Comparison of ENCODE assay signal across 9 cellular contexts in genomic region chr11:125494601-125494986, GRCh38. TPM values are rescaled to one million over a fixed set of nuclear protein-coding genes. Genes with fewer than 3 reads are reported as not detected.
A peak's percentile ranks its signal among the peaks of the same experiment; 100 is the strongest.
DNase-seq lines count a peak whose midpoint lies in the region; ATAC-seq and TF ChIP-seq lines count a peak whose summit lies in the region.
"Had no signal": no experiment of that assay in that cellular context is flagged by ENCODE, and none has a peak within 500 bp of the region (broad histone marks: within the 10 kb centered on the region; RNA-seq: fewer than 3 reads in every experiment).

No MANE protein-coding gene starts in this region.

- peak overlapping the region; percentile 79 to 88 (median 83) for H3K4me3 ChIP-seq in fibroblast of lung (replicated peaks in 1 of 4; ENCODE audit: control extremely low read depth in 1 of 4, insufficient read depth in 1 of 4, low read depth in 3 of 4, low read length in 4 of 4)

- H3K27ac ChIP-seq in fibroblast of lung (ENCODE audit: insufficient read depth, low read length) = peak overlapping the region; percentile 62

- H3K4me1 Mint-ChIP-seq in T-cell = peaks cover 27 to 30% (median 30%) of the 10 kb centered on the region in 3 donors

- no peaks in the 10 kb centered on the region for H4K20me1 ChIP-seq in fibroblast of lung (ENCODE audit: control insufficient read depth, extremely low read depth, insufficient read depth, low read length)

- no peaks in the 10 kb centered on the region for H3K9me3 Mint-ChIP-seq in T-cell

- peaks cover 4% of the 10 kb centered on the region for H3K4me1 ChIP-seq in fibroblast of lung (ENCODE audit: control insufficient read depth, extremely low read depth, insufficient read depth, low read length)

- H3K27ac Mint-ChIP-seq in T-cell = peak overlapping the region in 1 of 2 donors; percentile 32

- in situ Hi-C loops in G401 (cut with HindIII; ENCODE audit: low sequenced_read_pairs) = no loop called here

- no peak for TF ChIP-seq CTCF in fibroblast of lung (conservative IDR thresholded peaks at IDR 0.05 in 1 of 2, IDR thresholded peaks at IDR 0.05 in 1 of 2; ENCODE audit: low read depth in 1 of 2, low read length in 2 of 2)

- peaks cover 45 to 50% of the 10 kb centered on the region in 2 donors for H3K27me3 Mint-ChIP-seq in T-cell

- peak overlapping the region; percentile 79 to 84 (median 80) for H3K4me3 Mint-ChIP-seq in T-cell

- H2AFZ ChIP-seq in fibroblast of lung (ENCODE audit: low read length) = peak overlapping the region; percentile 91

- no peaks in the 10 kb centered on the region for H3K27me3 ChIP-seq in fibroblast of lung (ENCODE audit: control insufficient read depth, insufficient read depth, low read length)

- peak; percentile 69 for DNase-seq in G401 (ENCODE audit: low spot score)
- DNase-seq in T-cell = no peak
- DNase-seq in fibroblast of lung (ENCODE audit: low read depth in 2 of 2) = peak; percentile 6 to 16
- peak in 8 of 10 donors; percentile 36 to 91 (median 50) for DNase-seq in posterior cingulate gyrus
- no peak for DNase-seq in NCI-H524 (lab: John Stamatoyannopoulos, UW)
- no peak for DNase-seq in NCI-H345 (lab: John Stamatoyannopoulos, UW)
- DNase-seq in NCI-H1436 (lab: John Stamatoyannopoulos, UW) = no peak
- DNase-seq: NCI-H510A treated with DMSO at 0.1 percent for 48 hours had no signal

- no peaks in the 10 kb centered on the region for H3K9me3 ChIP-seq in fibroblast of lung (ENCODE audit: control insufficient read depth, insufficient read depth, low read depth, low read length)

- intact Hi-C loops in posterior cingulate gyrus (cut with DNase I) = no loop called here

- peak in 3 of 4 experiments; percentile 17 to 41 (median 31) for ATAC-seq in T-cell (replicated peaks in 1 of 4)
- no peak for ATAC-seq in GM18517 (IDR thresholded peaks at IDR 0.05; ENCODE audit: unreplicated experiment)

- no peaks in the 10 kb centered on the region for H3K36me3 ChIP-seq in fibroblast of lung (ENCODE audit: control insufficient read depth, insufficient read depth, low read length)

- CTCF ChIA-PET in T-cell (lab: Charles Lee) = no interaction called here

- H3K36me3 Mint-ChIP-seq in T-cell = no peaks in the 10 kb centered on the region

- peak overlapping the region; percentile 68 for H3K9ac ChIP-seq in fibroblast of lung (ENCODE audit: insufficient read depth, low read length)

- H3K79me2 ChIP-seq in fibroblast of lung (ENCODE audit: control insufficient read depth, insufficient read depth, low read length) = peaks cover 4% of the 10 kb centered on the region

- POLR2A ChIA-PET in T-cell (lab: Charles Lee) = no interaction called here

- H3K4me2 ChIP-seq in fibroblast of lung (ENCODE audit: extremely low read depth, insufficient read depth, low read length) = peak overlapping the region; percentile 97

RNA-seq across cellular contexts. Expression of gene FEZ1, which starts 1.5 kb away (rescaled TPM):
- total RNA-seq in G401 (2014; rRNA removed; shearing (Covaris generic)) = 7.1 and 12.4 TPM in 2 replicates
- total RNA-seq in T-cell (1 to 10 TPM in 2 of 5 donors, under 1 TPM in 3; 0.62 to 3.5 (median 0.92) TPM), fibroblast of lung (118 and 126 TPM in 2 replicates)
- 83.3 and 108 TPM in 2 replicates for polyA plus RNA-seq in fibroblast of lung
- polyA plus RNA-seq in fibroblast of lung (2012) = 61.2 and 87.9 TPM in 2 replicates
- 29.5 and 39.9 TPM in 2 replicates for polyA minus RNA-seq in fibroblast of lung (ENCODE audit: low replicate concordance)

Comparison
In these comparisons a context has a peak if more than half of its experiments do, and no peak if none do; other contexts are left out.
1. DNase-seq: peak in G401 (single experiment), fibroblast of lung (2 of 2) and posterior cingulate gyrus (8 of 10); none in T-cell (0 of 34), NCI-H524 (0 of 2), NCI-H345 (single experiment) and NCI-H1436 (single experiment).